ENCODE assay signal across 28 cellular contexts in the genomic region with DNA sequence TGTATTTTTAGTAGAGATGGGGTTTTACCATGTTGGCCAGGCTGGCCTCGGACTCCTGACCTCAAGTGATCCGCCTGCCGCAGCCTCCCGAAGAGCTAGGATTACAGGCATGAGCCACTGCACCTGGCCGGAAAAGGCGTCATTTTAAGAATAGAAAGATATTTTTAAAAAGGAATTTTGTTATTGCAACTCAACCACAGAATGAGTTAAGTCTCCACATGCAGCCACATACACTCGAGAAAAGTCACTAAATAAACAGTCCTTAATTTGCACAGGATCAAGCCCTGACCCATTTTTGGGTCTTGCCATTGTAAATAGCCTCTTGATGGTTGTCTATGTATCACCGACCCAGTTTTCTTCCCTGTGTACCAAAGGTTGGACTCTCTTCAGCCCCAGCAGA.
DNase-seq lines count a peak whose midpoint lies in the region; TF ChIP-seq lines count a peak whose summit lies in the region.
"Had no signal": no experiment of that assay in that cellular context is flagged by ENCODE, and none has a peak within 500 bp of the region (broad histone marks: within the 10 kb centered on the region; RNA-seq: fewer than 3 reads in every experiment).

No MANE protein-coding gene starts in this region.

- H3K9ac ChIP-seq in smooth muscle cell (ENCODE audit: low read depth): no peak overlapping the region
- H3K9ac ChIP-seq: BLaER1 had no signal

- H3K27me3 ChIP-seq in smooth muscle cell (ENCODE audit: low read depth): peaks cover 6% of the 10 kb centered on the region
- H3K27me3 ChIP-seq: BLaER1, ovary had no signal

- in situ Hi-C loops in astrocyte of the cerebellum (cut with HindIII; ENCODE audit: low sequenced_read_pairs): no loop called here

- no peak overlapping the region for H2AFZ ChIP-seq in smooth muscle cell (ENCODE audit: low read depth)
- H2AFZ ChIP-seq: PC-9 had no signal

- TF ChIP-seq CTCF in astrocyte of the cerebellum (IDR thresholded peaks at IDR 0.05; ENCODE audit: low read depth, low read length, missing control alignments) (no peak), smooth muscle cell (IDR thresholded peaks at IDR 0.05; ENCODE audit: borderline replicate concordance, insufficient read depth, poor library complexity, severe bottlenecking) (no peak)

- H3K4me3 ChIP-seq in astrocyte of the cerebellum (ENCODE audit: low read depth, low read length) (no peak overlapping the region), smooth muscle cell (no peak overlapping the region)
- H3K4me3 ChIP-seq: BLaER1, K562, ovary, PC-9, SJSA1 had no signal

- no peak overlapping the region for H3K4me2 ChIP-seq in smooth muscle cell
- H3K4me2 ChIP-seq: BLaER1, PC-9 had no signal

- H3K79me2 ChIP-seq in smooth muscle cell (ENCODE audit: low read depth): no peaks in the 10 kb centered on the region

- no peaks in the 10 kb centered on the region for H3F3A ChIP-seq in smooth muscle cell (ENCODE audit: low read depth)

- peaks cover 4% of the 10 kb centered on the region for H3K4me1 ChIP-seq in smooth muscle cell (ENCODE audit: low read depth)
- H3K4me1 ChIP-seq: SJSA1 had no signal

- no peak overlapping the region for H3K27ac ChIP-seq in smooth muscle cell (ENCODE audit: low read depth)
- H3K27ac ChIP-seq: BLaER1, ovary, PC-9, SJSA1 had no signal

- WGBS in smooth muscle cell (ENCODE audit: low lambda C conversion rate): 88% methylated on average over 8 of the region's 8 CpGs

- H4K20me1 ChIP-seq in smooth muscle cell (ENCODE audit: low read depth): no peaks in the 10 kb centered on the region
- H4K20me1 ChIP-seq: BLaER1 had no signal

- DNase-seq in HCEC 1CT (peak; percentile 1), MV-4-11 (lab: John Stamatoyannopoulos, UW) (peak; percentile 74), astrocyte of the cerebellum (ENCODE audit: low read depth) (peak; percentile 16), non-pigmented ciliary epithelial cell (ENCODE audit: low read depth) (peak; percentile 36), dermis blood vessel endothelial cell (no peak), dedifferentiated amniotic fluid mesenchymal stem cell (ENCODE audit: extremely low spot score) (no peak), smooth muscle cell (lab: John Stamatoyannopoulos, UW; ENCODE audit: unreplicated experiment) (no peak)
- no peak for DNase-seq in activated naive CD4-positive, alpha-beta T cell treated with Interleukin-2 at 50 U/mL for 16 hours
- DNase-seq: activated CD4-positive, alpha-beta T cell treated with anti-CD3 and anti-CD28 coated beads, Interleukin-2, amount 50 U/mL, for 4 hours; activated CD4-positive, CD25-positive, alpha-beta regulatory T cell; activated naive CD4-positive, alpha-beta T cell treated with anti-CD3 and anti-CD28 coated beads for 36 hours; activated T-cell treated with anti-CD3 and anti-CD28 coated beads, Interleukin-2, amount 50 U/mL, for 72 hours; amygdala; GDM1; H7; left ventricle myocardium superior; NCI-H1694; NCI-H2171; NCI-H524; ovary; PC-9; stimulated activated CD4-positive, alpha-beta T cell treated with anti-CD3 and anti-CD28 coated beads, Interleukin-12 subunit alpha, Interleukin-12 subunit beta, amount 100 ng/mL, for 4 hours; stimulated activated CD4-positive, alpha-beta T cell treated with anti-CD3 and anti-CD28 coated beads, Interleukin-4, amount 100 ng/mL, for 1 hour; substantia nigra; T-helper 1 cell had no signal

- no peaks in the 10 kb centered on the region for H3K36me3 ChIP-seq in smooth muscle cell (ENCODE audit: low read depth)
- H3K36me3 ChIP-seq: BLaER1, ovary, SJSA1 had no signal

- H3K9me3 ChIP-seq in smooth muscle cell (replicated peaks; ENCODE audit: low read depth): no peaks in the 10 kb centered on the region
- H3K9me3 ChIP-seq: BLaER1, ovary, SJSA1 had no signal

Comparison
In these comparisons a context has a peak if more than half of its experiments do, and no peak if none do; other contexts are left out.
1. DNase-seq: peak in HCEC 1CT (single experiment), MV-4-11 (single experiment), astrocyte of the cerebellum (single experiment) and non-pigmented ciliary epithelial cell (single experiment); none in dermis blood vessel endothelial cell (single experiment), dedifferentiated amniotic fluid mesenchymal stem cell (single experiment), smooth muscle cell (single experiment) and activated naive CD4-positive, alpha-beta T cell treated with Interleukin-2 at 50 U/mL for 16 hours (single experiment).